18 cellular contexts compared by ENCODE assay signal in genomic region chr20:63881451-63882226, GRCh38. TPM values are rescaled to one million over a fixed set of nuclear protein-coding genes. Genes with fewer than 3 reads are reported as not detected.
DNase-seq lines count a peak whose midpoint lies in the region; ATAC-seq, FAIRE-seq and TF ChIP-seq lines count a peak whose summit lies in the region.
"Had no signal": no experiment of that assay in that cellular context is flagged by ENCODE, and none has a peak within 500 bp of the region (broad histone marks: within the 10 kb centered on the region; RNA-seq: fewer than 3 reads in every experiment).

No MANE protein-coding gene starts in this region.

- H3K36me3 ChIP-seq in HepG2 (replicated peaks in 1 of 2; ENCODE audit: control insufficient read depth in 1 of 2, insufficient read depth in 2 of 2, low read length in 2 of 2): peaks cover 66 to 76% of the 10 kb centered on the region in 2 experiments
- peaks cover 0 to 36% (median 3%) of the 10 kb centered on the region in 4 donors for H3K36me3 ChIP-seq in right lobe of liver
- H3K36me3 ChIP-seq in RWPE2 (ENCODE audit: low read depth): peaks cover 87% of the 10 kb centered on the region
- H3K36me3 ChIP-seq in endodermal cell (ENCODE audit: control insufficient read depth, insufficient read depth, low read length): peaks cover 41% of the 10 kb centered on the region
- H3K36me3 ChIP-seq in spleen: peaks cover 0 to 94% (median 63%) of the 10 kb centered on the region in 6 donors
- H3K36me3 ChIP-seq in PC-3 (ENCODE audit: low read depth, low read length): peaks cover 56% of the 10 kb centered on the region

- no peak for TF ChIP-seq RAD21 in HepG2 (CRISPR knock-in tag; IDR thresholded peaks at IDR 0.05)

- no peaks in the 10 kb centered on the region for H3K9me3 Mint-ChIP-seq in endodermal cell
- no peaks in the 10 kb centered on the region for H3K9me3 Mint-ChIP-seq in stimulated activated naive B cell treated with anti-CD40 and anti-IgM and Interleukin-4, amounts not matched to agents 10 μg/mL and 1 μg/mL and 100 μg/mL, for 72 hours
- H3K9me3 Mint-ChIP-seq: CD4-positive, alpha-beta memory T cell had no signal

- TF ChIP-seq CTCF in HepG2 (CRISPR knock-in tag; IDR thresholded peaks at IDR 0.05) (no peak), right lobe of liver (IDR thresholded peaks at IDR 0.05) (no peak), RWPE2 (IDR thresholded peaks at IDR 0.05; ENCODE audit: poor library complexity, severe bottlenecking) (no peak), endodermal cell (conservative IDR thresholded peaks at IDR 0.05) (peak; percentile 17), spleen (IDR thresholded peaks at IDR 0.05 in 8 of 11, conservative IDR thresholded peaks at IDR 0.05 in 3 of 11) (no peak), PC-3 (conservative IDR thresholded peaks at IDR 0.05; ENCODE audit: low read depth, low read length) (no peak)

- in situ Hi-C loops in HepG2 (cut with HindIII; ENCODE audit: extremely low pct_ligation_motif_present, low pct_unique_long_range_greater_than_20kb): no loop called here

- DNase-seq in HepG2 (ENCODE audit: low spot score) (no peak), right lobe of liver (no peak), RWPE2 (ENCODE audit: low spot score) (peak; percentile 82), endodermal cell (no peak), spleen (peak; percentile 51), cerebellar nuclear complex (lab: John Stamatoyannopoulos, UW) (no peak), PC-3 (no peak)
- no peak for DNase-seq in stimulated activated naive B cell treated with anti-CD40 and anti-IgM and Interleukin-4, amounts not matched to agents 10 μg/mL and 1 μg/mL and 100 μg/mL, for 72 hours
- DNase-seq: CD4-positive, alpha-beta memory T cell; NCI-H1092 treated with DMSO at 0.1 percent for 48 hours; NCI-H2081 treated with DMSO at 0.1 percent for 48 hours; NCI-H510A; NCI-H748 treated with DMSO at 0.1 percent for 48 hours; RPMI8226; SJCRH30 had no signal

- ATAC-seq in HepG2 (peak; percentile 9; the same call in 2 of the 3 replicates), right lobe of liver (no peak), RWPE2 (ENCODE audit: low read depth) (no peak; the same call in 2 of the 3 replicates), PC-3 (no peak)
- ATAC-seq in stimulated activated naive B cell treated with anti-CD40 and anti-IgM and Interleukin-4, amounts not matched to agents 10 μg/mL and 1 μg/mL and 100 μg/mL, for 72 hours (replicated peaks): no peak

- BruUV-seq in HepG2 (replicated peaks; lab: Mats Ljungman, UMichigan) (no TSS peak), PC-3 (replicated peaks; lab: Mats Ljungman, UMichigan) (no TSS peak)

- no peak overlapping the region for H3K4me3 Mint-ChIP-seq in endodermal cell
- no peak overlapping the region for H3K4me3 Mint-ChIP-seq in stimulated activated naive B cell treated with anti-CD40 and anti-IgM and Interleukin-4, amounts not matched to agents 10 μg/mL and 1 μg/mL and 100 μg/mL, for 72 hours
- H3K4me3 Mint-ChIP-seq: CD4-positive, alpha-beta memory T cell had no signal

- POLR2A ChIA-PET in HepG2 (lab: Yijun Ruan, JAX) (interaction anchor here (2.3 kb wide), 1 partner anchor 17 kb away, joined by 15 read pairs; the partner anchor contains the start of gene TPD52L2), PC-3 (lab: Charles Lee; ENCODE audit: unreplicated experiment) (interaction anchor here (1.1 kb wide), 1 partner anchor 13 kb away, joined by 5 read pairs; no protein-coding TSS in a partner anchor)

- H3F3A ChIP-seq in PC-3 (ENCODE audit: low read length, unreplicated experiment): no peaks in the 10 kb centered on the region

- no peaks in the 10 kb centered on the region for H3K27me3 Mint-ChIP-seq in endodermal cell (ENCODE audit: insufficient read depth)
- no peaks in the 10 kb centered on the region for H3K27me3 Mint-ChIP-seq in stimulated activated naive B cell treated with anti-CD40 and anti-IgM and Interleukin-4, amounts not matched to agents 10 μg/mL and 1 μg/mL and 100 μg/mL, for 72 hours
- H3K27me3 Mint-ChIP-seq: CD4-positive, alpha-beta memory T cell had no signal

- TF ChIP-seq EP300 in HepG2 (IDR thresholded peaks at IDR 0.05; ENCODE audit: low read depth in 2 of 2, low read length in 2 of 2) (no peak), HepG2 (CRISPR knock-in tag; IDR thresholded peaks at IDR 0.05; ENCODE audit: borderline replicate concordance) (no peak)

- H3K27ac Mint-ChIP-seq in endodermal cell: peak overlapping the region; percentile 12
- no peak overlapping the region for H3K27ac Mint-ChIP-seq in stimulated activated naive B cell treated with anti-CD40 and anti-IgM and Interleukin-4, amounts not matched to agents 10 μg/mL and 1 μg/mL and 100 μg/mL, for 72 hours

- H3K4me3 ChIP-seq in HepG2 (replicated peaks in 1 of 3; ENCODE audit: insufficient read depth in 1 of 3, low read depth in 2 of 3, low read length in 3 of 3) (no peak overlapping the region), right lobe of liver (no peak overlapping the region), RWPE2 (ENCODE audit: severe bottlenecking) (no peak overlapping the region), endodermal cell (ENCODE audit: low read length) (no peak overlapping the region), spleen (no peak overlapping the region), PC-3 (ENCODE audit: low read length) (no peak overlapping the region)
- H3K4me3 ChIP-seq: HAP-1, SJCRH30 had no signal

- H3K27me3 ChIP-seq in HepG2 (ENCODE audit: control insufficient read depth in 1 of 2, insufficient read depth in 2 of 2, low read length in 2 of 2): no peaks in the 10 kb centered on the region
- no peaks in the 10 kb centered on the region for H3K27me3 ChIP-seq in right lobe of liver
- no peaks in the 10 kb centered on the region for H3K27me3 ChIP-seq in RWPE2 (ENCODE audit: insufficient read depth, poor library complexity, severe bottlenecking)
- H3K27me3 ChIP-seq in endodermal cell (ENCODE audit: control insufficient read depth, insufficient read depth, low read length, poor library complexity, severe bottlenecking): no peaks in the 10 kb centered on the region
- no peaks in the 10 kb centered on the region for H3K27me3 ChIP-seq in spleen (replicated peaks in 1 of 7)
- no peaks in the 10 kb centered on the region for H3K27me3 ChIP-seq in PC-3 (ENCODE audit: low read length)
- H3K27me3 ChIP-seq: SJCRH30 had no signal

- H3K4me1 ChIP-seq in HepG2 (ENCODE audit: insufficient read depth, low read length) (no peaks in the 10 kb centered on the region), right lobe of liver (peaks cover 0 to 5% (median 0%) of the 10 kb centered on the region in 4 donors), RWPE2 (ENCODE audit: insufficient read depth, poor library complexity, severe bottlenecking) (peaks cover 3% of the 10 kb centered on the region), endodermal cell (ENCODE audit: control insufficient read depth, insufficient read depth, low read length) (no peaks in the 10 kb centered on the region), spleen (peaks cover 0 to 32% (median 10%) of the 10 kb centered on the region in 6 donors), PC-3 (ENCODE audit: insufficient read depth, low read length) (0 out of 2 replicates have a peak, but pooled peaks cover 8% of the 10 kb centered on the region)
- H3K4me1 ChIP-seq: HAP-1 had no signal

- intact Hi-C loops in HepG2 (cut with micrococcal nuclease; ENCODE audit: unreplicated experiment): no loop called here
- intact Hi-C loops in right lobe of liver (cut with DNase I): loop anchor here in 1 of 2 donors (10.0 kb wide), 1 partner anchor 53 kb away; no protein-coding TSS in a partner anchor
- intact Hi-C loops in spleen (cut with DNase I; ENCODE audit: low total_unique reads): no loop called here
- intact Hi-C loops in PC-3 (cut with micrococcal nuclease): no loop called here

- H3K4me1 Mint-ChIP-seq in endodermal cell: no peaks in the 10 kb centered on the region
- H3K4me1 Mint-ChIP-seq in stimulated activated naive B cell treated with anti-CD40 and anti-IgM and Interleukin-4, amounts not matched to agents 10 μg/mL and 1 μg/mL and 100 μg/mL, for 72 hours: peaks cover 14 to 17% of the 10 kb centered on the region in 2 donors
- H3K4me1 Mint-ChIP-seq: CD4-positive, alpha-beta memory T cell had no signal

- FAIRE-seq in HepG2 (lab: Jason Lieb, UNC): no peak
- FAIRE-seq: A204.1 had no signal

- H2AFZ ChIP-seq in HepG2 (ENCODE audit: low read length) (no peak overlapping the region), PC-3 (ENCODE audit: low read length) (no peak overlapping the region)

- peaks cover 46% of the 10 kb centered on the region for H3K36me3 Mint-ChIP-seq in endodermal cell (ENCODE audit: low read depth)
- H3K36me3 Mint-ChIP-seq in stimulated activated naive B cell treated with anti-CD40 and anti-IgM and Interleukin-4, amounts not matched to agents 10 μg/mL and 1 μg/mL and 100 μg/mL, for 72 hours: peaks cover 23 to 40% of the 10 kb centered on the region in 2 donors

- H4K20me1 ChIP-seq in HepG2 (ENCODE audit: insufficient read depth, low read length) (peaks cover 47% of the 10 kb centered on the region; the same call in 1 of the 2 replicates), PC-3 (ENCODE audit: low read length) (peaks cover 45% of the 10 kb centered on the region)

- no peak overlapping the region for H3K27ac ChIP-seq in HepG2 (ENCODE audit: extremely low read length, insufficient read depth, low read length)
- no peak overlapping the region for H3K27ac ChIP-seq in right lobe of liver
- no peak overlapping the region for H3K27ac ChIP-seq in RWPE2 (ENCODE audit: poor library complexity, severe bottlenecking)
- no peak overlapping the region for H3K27ac ChIP-seq in endodermal cell (ENCODE audit: low read depth, low read length)
- H3K27ac ChIP-seq in spleen: no peak overlapping the region
- no peak overlapping the region for H3K27ac ChIP-seq in PC-3 (ENCODE audit: low read length)
- H3K27ac ChIP-seq: SJCRH30 had no signal

- no peaks in the 10 kb centered on the region for H3K9me2 ChIP-seq in PC-3 (replicated peaks; ENCODE audit: low read length)

- H3K4me2 ChIP-seq in HepG2 (ENCODE audit: low read depth, low read length) (no peak overlapping the region), PC-3 (ENCODE audit: low read length) (no peak overlapping the region)

- WGBS in HepG2 (ENCODE audit: low lambda C conversion rate): 92% methylated on average over 17 of the region's 19 CpGs
- WGBS in right lobe of liver (ENCODE audit: insufficient coverage, low coverage, low lambda C conversion rate, missing lambda C conversion rate): 80% methylated on average over 4 of the region's 19 CpGs
- 93 to 94% methylated on average over 13 to 19 of the region's 19 CpGs for WGBS in endodermal cell (ENCODE audit: insufficient coverage in 1 of 2, insufficient read length in 1 of 2), 2 experiments
- 90 to 95% (median 91%) methylated on average over 13 to 19 of the region's 19 CpGs for WGBS in spleen, 5 donors

- H3K9ac ChIP-seq in HepG2 (ENCODE audit: insufficient read depth, low read depth, low read length) (no peak overlapping the region), endodermal cell (ENCODE audit: extremely low read depth, low read length, poor library complexity, severe bottlenecking) (no peak overlapping the region), PC-3 (ENCODE audit: low read length) (no peak overlapping the region)

- H3K79me2 ChIP-seq in HepG2 (ENCODE audit: insufficient read depth, low read length): peaks cover 39% of the 10 kb centered on the region
- peaks cover 64% of the 10 kb centered on the region for H3K79me2 ChIP-seq in PC-3 (ENCODE audit: low read length)

- CTCF ChIA-PET in HepG2 (lab: Yijun Ruan, JAX; ENCODE audit: low intra/inter-chr PET ratio, low total read pairs): no interaction called here
- CTCF ChIA-PET in PC-3 (lab: Charles Lee): no interaction called here

- H3K9me3 ChIP-seq in HepG2 (ENCODE audit: low read length): no peaks in the 10 kb centered on the region
- no peaks in the 10 kb centered on the region for H3K9me3 ChIP-seq in right lobe of liver
- H3K9me3 ChIP-seq in RWPE2 (ENCODE audit: severe bottlenecking): no peaks in the 10 kb centered on the region
- no peaks in the 10 kb centered on the region for H3K9me3 ChIP-seq in endodermal cell (ENCODE audit: control insufficient read depth, low read length)
- H3K9me3 ChIP-seq in spleen: no peaks in the 10 kb centered on the region
- no peaks in the 10 kb centered on the region for H3K9me3 ChIP-seq in PC-3 (ENCODE audit: low read length)
- H3K9me3 ChIP-seq: HAP-1, SJCRH30 had no signal

- TF ChIP-seq POLR2A in HepG2 (IDR thresholded peaks at IDR 0.05; ENCODE audit: insufficient read depth in 1 of 2, low read depth in 2 of 2, low read length in 2 of 2) (peak in 1 of 2 experiments; percentile 33; a peak in 1 of 4 replicates), right lobe of liver (IDR thresholded peaks at IDR 0.05) (no peak), spleen (IDR thresholded peaks at IDR 0.05) (no peak)

RNA-seq across cellular contexts. Expression of gene DNAJC5, which starts 13.3 kb away (rescaled TPM):
- total RNA-seq in HepG2 (2016; rRNA removed; fragmentation: Illumina TruSeq; extraction: Trizol): 54.3 and 64.5 TPM in 2 replicates
- 11.9 and 12.0 TPM in 2 replicates for total RNA-seq in HepG2 (2016; cell fraction: cytosol; rRNA removed; fragmentation: Illumina TruSeq; extraction: Trizol; ENCODE audit: low read depth)
- 48.4 and 65.4 TPM in 2 replicates for total RNA-seq in HepG2 (2016; cell fraction: insoluble cytoplasmic fraction; rRNA removed; fragmentation: Illumina TruSeq; extraction: Trizol)
- total RNA-seq in HepG2 (2016; cell fraction: membrane; rRNA removed; fragmentation: Illumina TruSeq; extraction: Trizol): 20.9 and 21.3 TPM in 2 replicates
- 36.9 and 44.3 TPM in 2 replicates for total RNA-seq in HepG2 (2016; cell fraction: nucleus; rRNA removed; fragmentation: Illumina TruSeq; extraction: Trizol)
- polyA plus RNA-seq in HepG2 (2011; rRNA removed): 42.8 and 51.8 TPM in 2 replicates
- polyA plus RNA-seq in HepG2 (2011; cell fraction: cytosol; rRNA removed): 50.7 and 53.5 TPM in 2 replicates
- polyA plus RNA-seq in HepG2 (2011; cell fraction: nucleus; rRNA removed): 53.1 and 56.7 TPM in 2 replicates
- 35.9 and 42.1 TPM in 2 replicates for polyA plus RNA-seq in HepG2 (2012)
- 6.9 and 7.7 TPM in 2 replicates for polyA plus RNA-seq in HepG2 (2016; cell fraction: cytosol; fragmentation: Illumina TruSeq; extraction: Trizol; ENCODE audit: low read depth)
- 37.7 and 43.6 TPM in 2 replicates for polyA plus RNA-seq in HepG2 (2016; cell fraction: insoluble cytoplasmic fraction; fragmentation: Illumina TruSeq; extraction: Trizol; ENCODE audit: low read depth)
- polyA plus RNA-seq in HepG2 (2016; cell fraction: membrane; fragmentation: Illumina TruSeq; extraction: Trizol; ENCODE audit: low read depth): 11.5 and 11.7 TPM in 2 replicates
- 52.1 and 53.7 TPM in 2 replicates for polyA plus RNA-seq in HepG2 (2016; cell fraction: nucleus; fragmentation: Illumina TruSeq; extraction: Trizol; ENCODE audit: insufficient read depth, low read depth)
- polyA minus RNA-seq in HepG2 (2011; rRNA and poly(A)+ RNA removed; ENCODE audit: low replicate concordance): 45.9 and 137 TPM in 2 replicates
- polyA minus RNA-seq in HepG2 (2011; cell fraction: cytosol; rRNA and poly(A)+ RNA removed): 49.8 and 50.2 TPM in 2 replicates
- polyA minus RNA-seq in HepG2 (2011; cell fraction: nucleus; rRNA and poly(A)+ RNA removed): 27.8 and 28.3 TPM in 2 replicates
- 10 to 100 TPM; 10.7 to 26.0 (median 15.1) TPM for total RNA-seq in right lobe of liver
- total RNA-seq in endodermal cell: 10 to 100 TPM; 25.8 to 26.8 TPM
- polyA plus RNA-seq in endodermal cell (2013, experiment 1 of 2): 26.0 TPM
- 25.3 TPM for polyA plus RNA-seq in endodermal cell (2013, experiment 2 of 2)
- total RNA-seq in spleen: 10 to 100 TPM; 47.5 to 83.1 (median 65.4) TPM
- polyA plus RNA-seq in spleen: 10 to 100 TPM; 12.7 to 32.3 (median 15.2) TPM
- total RNA-seq in PC-3 (2014; rRNA removed): 73.7 and 80.1 TPM in 2 replicates

RNA-seq across cellular contexts. Expression of gene TPD52L2, which starts 16.6 kb away (rescaled TPM):
- 156 and 187 TPM in 2 replicates for total RNA-seq in HepG2 (2016; rRNA removed; fragmentation: Illumina TruSeq; extraction: Trizol)
- total RNA-seq in HepG2 (2016; cell fraction: cytosol; rRNA removed; fragmentation: Illumina TruSeq; extraction: Trizol; ENCODE audit: low read depth): 17.3 and 18.9 TPM in 2 replicates
- 159 and 183 TPM in 2 replicates for total RNA-seq in HepG2 (2016; cell fraction: insoluble cytoplasmic fraction; rRNA removed; fragmentation: Illumina TruSeq; extraction: Trizol)
- total RNA-seq in HepG2 (2016; cell fraction: membrane; rRNA removed; fragmentation: Illumina TruSeq; extraction: Trizol): 68.0 and 74.8 TPM in 2 replicates
- 80.6 and 85.7 TPM in 2 replicates for total RNA-seq in HepG2 (2016; cell fraction: nucleus; rRNA removed; fragmentation: Illumina TruSeq; extraction: Trizol)
- polyA plus RNA-seq in HepG2 (2011; rRNA removed): 184 and 198 TPM in 2 replicates
- 197 and 204 TPM in 2 replicates for polyA plus RNA-seq in HepG2 (2011; cell fraction: cytosol; rRNA removed)
- 163 and 169 TPM in 2 replicates for polyA plus RNA-seq in HepG2 (2011; cell fraction: nucleus; rRNA removed)
- polyA plus RNA-seq in HepG2 (2012): 96.3 and 115 TPM in 2 replicates
- 18.7 and 19.4 TPM in 2 replicates for polyA plus RNA-seq in HepG2 (2016; cell fraction: cytosol; fragmentation: Illumina TruSeq; extraction: Trizol; ENCODE audit: low read depth)
- polyA plus RNA-seq in HepG2 (2016; cell fraction: insoluble cytoplasmic fraction; fragmentation: Illumina TruSeq; extraction: Trizol; ENCODE audit: low read depth): 188 and 207 TPM in 2 replicates
- 59.6 and 59.7 TPM in 2 replicates for polyA plus RNA-seq in HepG2 (2016; cell fraction: membrane; fragmentation: Illumina TruSeq; extraction: Trizol; ENCODE audit: low read depth)
- 162 and 173 TPM in 2 replicates for polyA plus RNA-seq in HepG2 (2016; cell fraction: nucleus; fragmentation: Illumina TruSeq; extraction: Trizol; ENCODE audit: insufficient read depth, low read depth)
- 128 and 150 TPM in 2 replicates for polyA minus RNA-seq in HepG2 (2011; rRNA and poly(A)+ RNA removed; ENCODE audit: low replicate concordance)
- 114 and 118 TPM in 2 replicates for polyA minus RNA-seq in HepG2 (2011; cell fraction: cytosol; rRNA and poly(A)+ RNA removed)
- polyA minus RNA-seq in HepG2 (2011; cell fraction: nucleus; rRNA and poly(A)+ RNA removed): 47.3 and 56.6 TPM in 2 replicates
- total RNA-seq in right lobe of liver: 10 to 100 TPM; 20.1 to 46.8 (median 30.5) TPM
- 10 to 100 TPM; 68.3 to 85.2 TPM for total RNA-seq in endodermal cell
- 68.0 TPM for polyA plus RNA-seq in endodermal cell (2013, experiment 1 of 2)
- polyA plus RNA-seq in endodermal cell (2013, experiment 2 of 2): 64.1 TPM
- 100 to 1,000 TPM in 1 of 7 donors, 10 to 100 TPM in 6; 66.3 to 102 (median 92.1) TPM for total RNA-seq in spleen
- 10 to 100 TPM; 60.2 to 94.6 (median 63.5) TPM for polyA plus RNA-seq in spleen
- total RNA-seq in PC-3 (2014; rRNA removed): 147 and 167 TPM in 2 replicates

RNA-seq across cellular contexts. Expression of gene ABHD16B, which starts 20.3 kb away (rescaled TPM):
- total RNA-seq in HepG2 (2016; rRNA removed; fragmentation: Illumina TruSeq; extraction: Trizol): not detected in 2 replicates
- not detected in 2 replicates for total RNA-seq in HepG2 (2016; cell fraction: cytosol; rRNA removed; fragmentation: Illumina TruSeq; extraction: Trizol; ENCODE audit: low read depth)
- total RNA-seq in HepG2 (2016; cell fraction: insoluble cytoplasmic fraction; rRNA removed; fragmentation: Illumina TruSeq; extraction: Trizol): not detected in 2 replicates
- not detected in 2 replicates for total RNA-seq in HepG2 (2016; cell fraction: membrane; rRNA removed; fragmentation: Illumina TruSeq; extraction: Trizol)
- not detected in 2 replicates for total RNA-seq in HepG2 (2016; cell fraction: nucleus; rRNA removed; fragmentation: Illumina TruSeq; extraction: Trizol)
- not detected in 2 replicates for polyA plus RNA-seq in HepG2 (2011; rRNA removed)
- not detected in 2 replicates for polyA plus RNA-seq in HepG2 (2011; cell fraction: cytosol; rRNA removed)
- polyA plus RNA-seq in HepG2 (2011; cell fraction: nucleus; rRNA removed): not detected in 2 replicates
- polyA plus RNA-seq in HepG2 (2012): not detected in 2 replicates
- not detected in 2 replicates for polyA plus RNA-seq in HepG2 (2016; cell fraction: cytosol; fragmentation: Illumina TruSeq; extraction: Trizol; ENCODE audit: low read depth)
- not detected in 2 replicates for polyA plus RNA-seq in HepG2 (2016; cell fraction: insoluble cytoplasmic fraction; fragmentation: Illumina TruSeq; extraction: Trizol; ENCODE audit: low read depth)
- polyA plus RNA-seq in HepG2 (2016; cell fraction: membrane; fragmentation: Illumina TruSeq; extraction: Trizol; ENCODE audit: low read depth): not detected in 2 replicates
- not detected in 2 replicates for polyA plus RNA-seq in HepG2 (2016; cell fraction: nucleus; fragmentation: Illumina TruSeq; extraction: Trizol; ENCODE audit: insufficient read depth, low read depth)
- not detected in 2 replicates for polyA minus RNA-seq in HepG2 (2011; rRNA and poly(A)+ RNA removed; ENCODE audit: low replicate concordance)
- not detected in 2 replicates for polyA minus RNA-seq in HepG2 (2011; cell fraction: cytosol; rRNA and poly(A)+ RNA removed)
- polyA minus RNA-seq in HepG2 (2011; cell fraction: nucleus; rRNA and poly(A)+ RNA removed): not detected in 2 replicates
- total RNA-seq in right lobe of liver: not detected
- not detected for total RNA-seq in endodermal cell
- not detected for polyA plus RNA-seq in endodermal cell (2013, experiment 1 of 2)
- polyA plus RNA-seq in endodermal cell (2013, experiment 2 of 2): not detected
- total RNA-seq in spleen: not detected
- under 1 TPM; 0.49 to 0.86 (median 0.57) TPM for polyA plus RNA-seq in spleen
- total RNA-seq in PC-3 (2014; rRNA removed): not detected in 2 replicates
- total RNA-seq: CD4-positive, alpha-beta memory T cell; SJCRH30 had no signal
- polyA plus RNA-seq: BJ; CD4-positive, alpha-beta memory T cell had no signal

RNA-seq across cellular contexts. Expression of gene ZBTB46, which starts 50.6 kb away (rescaled TPM):
- total RNA-seq in HepG2 (2016; rRNA removed; fragmentation: Illumina TruSeq; extraction: Trizol) (10.9 and 13.5 TPM in 2 replicates), right lobe of liver (1 to 10 TPM; 1.2 to 4.2 (median 2.4) TPM), endodermal cell (10 to 100 TPM; 24.9 to 25.9 TPM), spleen (10 to 100 TPM; 27.6 to 76.5 (median 35.9) TPM), PC-3 (2014; rRNA removed) (2.8 and 7.3 TPM in 2 replicates)
- 74.9 and 80.6 TPM in 2 replicates for total RNA-seq in HepG2 (2016; cell fraction: cytosol; rRNA removed; fragmentation: Illumina TruSeq; extraction: Trizol; ENCODE audit: low read depth)
- 10.9 and 15.4 TPM in 2 replicates for total RNA-seq in HepG2 (2016; cell fraction: insoluble cytoplasmic fraction; rRNA removed; fragmentation: Illumina TruSeq; extraction: Trizol)
- 51.8 and 55.2 TPM in 2 replicates for total RNA-seq in HepG2 (2016; cell fraction: membrane; rRNA removed; fragmentation: Illumina TruSeq; extraction: Trizol)
- 8.7 and 9.2 TPM in 2 replicates for total RNA-seq in HepG2 (2016; cell fraction: nucleus; rRNA removed; fragmentation: Illumina TruSeq; extraction: Trizol)
- polyA plus RNA-seq in HepG2 (2011; rRNA removed) (1.6 and 2.7 TPM in 2 replicates), spleen (10 to 100 TPM in 1 of 3 donors, 1 to 10 TPM in 2; 3.6 to 14.7 (median 4.7) TPM)
- polyA plus RNA-seq in HepG2 (2011; cell fraction: cytosol; rRNA removed): 1.6 and 2.0 TPM in 2 replicates
- 7.2 and 7.6 TPM in 2 replicates for polyA plus RNA-seq in HepG2 (2011; cell fraction: nucleus; rRNA removed)
- polyA plus RNA-seq in HepG2 (2012): 3.8 and 5.3 TPM in 2 replicates
- 0.45 and 0.85 TPM in 2 replicates for polyA plus RNA-seq in HepG2 (2016; cell fraction: cytosol; fragmentation: Illumina TruSeq; extraction: Trizol; ENCODE audit: low read depth)
- polyA plus RNA-seq in HepG2 (2016; cell fraction: insoluble cytoplasmic fraction; fragmentation: Illumina TruSeq; extraction: Trizol; ENCODE audit: low read depth): 3.9 and 4.2 TPM in 2 replicates
- 1.4 and 1.5 TPM in 2 replicates for polyA plus RNA-seq in HepG2 (2016; cell fraction: membrane; fragmentation: Illumina TruSeq; extraction: Trizol; ENCODE audit: low read depth)
- 7.1 and 7.5 TPM in 2 replicates for polyA plus RNA-seq in HepG2 (2016; cell fraction: nucleus; fragmentation: Illumina TruSeq; extraction: Trizol; ENCODE audit: insufficient read depth, low read depth)
- 18.8 and 33.6 TPM in 2 replicates for polyA minus RNA-seq in HepG2 (2011; rRNA and poly(A)+ RNA removed; ENCODE audit: low replicate concordance)
- polyA minus RNA-seq in HepG2 (2011; cell fraction: cytosol; rRNA and poly(A)+ RNA removed): 8.3 and 9.0 TPM in 2 replicates
- polyA minus RNA-seq in HepG2 (2011; cell fraction: nucleus; rRNA and poly(A)+ RNA removed): 5.4 and 9.1 TPM in 2 replicates
- 8.4 TPM for polyA plus RNA-seq in endodermal cell (2013, experiment 1 of 2)
- 7.5 TPM for polyA plus RNA-seq in endodermal cell (2013, experiment 2 of 2)

Comparison
In these comparisons a context has a peak if more than half of its experiments do, and no peak if none do; other contexts are left out.
1. DNase-seq: peak in RWPE2 (single experiment) and spleen (single experiment); none in HepG2 (single experiment), right lobe of liver (0 of 3), endodermal cell (single experiment), stimulated activated naive B cell treated with anti-CD40 and anti-IgM and Interleukin-4, amounts not matched to agents 10 μg/mL and 1 μg/mL and 100 μg/mL, for 72 hours (single experiment), cerebellar nuclear complex (0 of 2) and PC-3 (single experiment).